Comparison of ENCODE assay signal across 17 cellular contexts in the genomic region with DNA sequence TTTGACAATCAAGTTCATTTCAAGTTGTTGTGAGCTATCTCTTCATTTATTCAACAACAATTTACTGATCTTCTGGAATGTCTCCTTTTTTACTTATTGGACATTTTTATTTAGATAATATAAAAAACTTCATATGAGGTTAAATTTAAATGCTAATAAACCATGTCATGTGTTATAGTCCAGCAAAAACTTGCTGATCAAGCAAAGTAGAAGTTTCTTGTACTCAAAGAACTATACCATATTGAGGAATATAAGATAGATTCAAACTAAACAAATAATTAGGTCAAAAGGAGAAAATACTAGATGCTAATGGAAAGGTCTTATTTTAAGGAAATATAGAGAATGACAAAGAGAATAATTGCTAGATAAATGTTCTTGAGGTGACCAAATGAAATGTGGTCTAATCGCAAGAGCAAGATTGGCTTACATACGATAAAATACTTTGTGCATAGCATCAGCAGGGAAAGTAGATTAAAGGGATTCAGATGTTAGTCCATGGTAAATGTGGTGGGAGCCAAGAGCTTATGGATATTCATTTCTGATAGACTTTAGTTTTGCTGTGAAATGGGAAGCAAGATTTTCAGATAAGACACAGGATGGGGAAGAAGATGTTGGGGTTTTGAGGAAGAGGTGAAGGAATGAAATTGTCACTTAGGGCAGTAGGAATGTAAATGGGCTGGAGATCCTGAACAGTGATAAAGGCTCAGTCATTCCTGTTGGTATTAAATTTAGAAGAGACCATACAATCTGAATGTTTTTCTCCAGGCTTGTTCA.
"Had no signal": no experiment of that assay in that cellular context is flagged by ENCODE, and none has a peak within 500 bp of the region (broad histone marks: within the 10 kb centered on the region; RNA-seq: fewer than 3 reads in every experiment).

No MANE protein-coding gene starts in this region.

- ATAC-seq: activated T-helper 17 cell treated with anti-CD3 and anti-CD28 coated beads, Interleukin-2, amount 50 U/mL, for 72 hours; gastrocnemius medialis; heart left ventricle; stimulated activated naive B cell treated with anti-CD40 and anti-IgM and Interleukin-4, amounts not matched to agents 10 μg/mL and 1 μg/mL and 100 μg/mL, for 72 hours had no signal

- H3K27ac ChIP-seq: ascending aorta, gastrocnemius medialis, heart left ventricle, parathyroid adenoma, thyroid gland had no signal

- H3K27me3 ChIP-seq: ascending aorta, gastrocnemius medialis, heart left ventricle, neural progenitor cell, thyroid gland had no signal

- H3K9ac ChIP-seq: neural progenitor cell, parathyroid adenoma had no signal

- DNase-seq: activated CD4-positive, alpha-beta T cell treated with anti-CD3 and anti-CD28 coated beads, Interleukin-2, amount 50 U/mL, for 48 hours; activated CD4-positive, CD25-positive, alpha-beta regulatory T cell treated with anti-CD3 and anti-CD28 coated beads, Interleukin-2, amount 50 U/mL, for 72 hours; activated naive CD4-positive, alpha-beta T cell treated with Interleukin-2 at 50 U/mL for 16 hours; dermis blood vessel endothelial cell; endodermal cell; gastrocnemius medialis; heart left ventricle; islet precursor cell; stimulated activated CD4-positive, alpha-beta T cell treated with anti-CD3 and anti-CD28 coated beads, Interleukin-15, amount 100 ng/mL, for 24 hours; stimulated activated CD4-positive, alpha-beta T cell treated with anti-CD3 and anti-CD28 coated beads, Interleukin-4, amount 100 ng/mL, for 1 hour; stimulated activated naive B cell treated with anti-CD40 and anti-IgM and Interleukin-4, amounts not matched to agents 10 μg/mL and 1 μg/mL and 100 μg/mL, for 72 hours; T-helper 9 cell; thyroid gland had no signal

- H3K4me3 ChIP-seq: ascending aorta, gastrocnemius medialis, heart left ventricle, neural progenitor cell, thyroid gland had no signal

- H3K9me3 ChIP-seq: ascending aorta, gastrocnemius medialis, heart left ventricle, thyroid gland had no signal

- H3K4me1 ChIP-seq: ascending aorta, gastrocnemius medialis, heart left ventricle, neural progenitor cell, parathyroid adenoma had no signal

- H2AFZ ChIP-seq: neural progenitor cell, parathyroid adenoma had no signal

- H3K4me2 ChIP-seq: neural progenitor cell had no signal

- H3K36me3 ChIP-seq: ascending aorta, gastrocnemius medialis, heart left ventricle, neural progenitor cell, thyroid gland had no signal

- H3K79me2 ChIP-seq: parathyroid adenoma had no signal
